Comparison of ENCODE assay signal across 25 cellular contexts in genomic region chr21:25490742-25491141, GRCh38.
DNase-seq lines count a peak whose midpoint lies in the region; ATAC-seq and TF ChIP-seq lines count a peak whose summit lies in the region.
"Had no signal": no experiment of that assay in that cellular context is flagged by ENCODE, and none has a peak within 500 bp of the region (broad histone marks: within the 10 kb centered on the region; RNA-seq: fewer than 3 reads in every experiment).

No MANE protein-coding gene starts in this region.

- H3K36me3 ChIP-seq in GM23248 (ENCODE audit: low read depth) (no peaks in the 10 kb centered on the region), Caco-2 (ENCODE audit: control insufficient read depth, insufficient read depth, low read length) (no peaks in the 10 kb centered on the region)
- H3K36me3 ChIP-seq: neural progenitor cell, right lobe of liver, tibial artery had no signal

- CTCF ChIA-PET in activated CD8-positive, alpha-beta memory T cell treated with anti-CD3 and anti-CD28 coated beads, Interleukin-2, amount 10 ng/mL, durations not matched to agents 7 days and 5 days (lab: Charles Lee) = interaction anchor here (0.6 to 1.6 kb wide), 5 partner anchors 15 to 505 kb away, joined by 3 to 5 read pairs (median 3); no protein-coding TSS in a partner anchor
- CTCF ChIA-PET in activated CD4-positive, alpha-beta memory T cell treated with anti-CD3 and anti-CD28 coated beads, Interleukin-2, amount 10 ng/mL, durations not matched to agents 7 days and 5 days (lab: Charles Lee) = interaction anchor here (1.3 kb wide), 1 partner anchor 20 kb away, joined by 3 read pairs; no protein-coding TSS in a partner anchor
- CTCF ChIA-PET in Caco-2 (lab: Charles Lee) = no interaction called here

- TF ChIP-seq CTCF in Caco-2 (IDR thresholded peaks at IDR 0.05; ENCODE audit: insufficient read depth in 1 of 2, low read depth in 1 of 2, low read length in 1 of 2, severe bottlenecking in 1 of 2, unreplicated experiment in 1 of 2) = no peak
- no peak for TF ChIP-seq CTCF in lower leg skin (IDR thresholded peaks at IDR 0.05)

- no peaks in the 10 kb centered on the region for H3K79me2 ChIP-seq in GM23248 (ENCODE audit: insufficient read depth)
- H3K79me2 ChIP-seq: parathyroid adenoma had no signal

- peak; percentile 53 for ATAC-seq in activated CD8-positive, alpha-beta memory T cell treated with anti-CD3 and anti-CD28 coated beads, Interleukin-2, amount 10 ng/mL, durations not matched to agents 7 days and 5 days
- no peak for ATAC-seq in HG03095 (IDR thresholded peaks at IDR 0.05; ENCODE audit: unreplicated experiment)
- ATAC-seq: A549, left colon, right lobe of liver, SK-N-SH treated with all-trans-retinoic acid at 6 μM for 48 hours had no signal

- in situ Hi-C loops in GM23248 (cut with MboI) = no loop called here

- H3K9ac ChIP-seq in GM23248 = no peak overlapping the region
- H3K9ac ChIP-seq: neural progenitor cell, parathyroid adenoma had no signal

- no peak overlapping the region for H2AFZ ChIP-seq in GM23248
- H2AFZ ChIP-seq: neural progenitor cell, parathyroid adenoma had no signal

- no peaks in the 10 kb centered on the region for H4K20me1 ChIP-seq in GM23248 (ENCODE audit: insufficient read depth)

- peaks cover 18% of the 10 kb centered on the region for H3K36me3 Mint-ChIP-seq in activated CD8-positive, alpha-beta memory T cell treated with anti-CD3 and anti-CD28 coated beads, Interleukin-2, amount 10 ng/mL, durations not matched to agents 7 days and 5 days
- H3K36me3 Mint-ChIP-seq in activated CD4-positive, alpha-beta memory T cell treated with anti-CD3 and anti-CD28 coated beads, Interleukin-2, amount 10 ng/mL, durations not matched to agents 7 days and 5 days (ENCODE audit: low read depth) = peaks cover 3% of the 10 kb centered on the region
- no peaks in the 10 kb centered on the region for H3K36me3 Mint-ChIP-seq in Caco-2 (ENCODE audit: insufficient read depth, unreplicated experiment)
- H3K36me3 Mint-ChIP-seq: CD4-positive, alpha-beta memory T cell; memory B cell; neural progenitor cell had no signal

- DNase-seq in activated CD8-positive, alpha-beta memory T cell treated with anti-CD3 and anti-CD28 coated beads, Interleukin-2, amount 10 ng/mL, durations not matched to agents 7 days and 5 days = no peak
- DNase-seq in activated CD8-positive, alpha-beta memory T cell treated with anti-CD3 and anti-CD28 coated beads, Interleukin-2, amount 50 U/mL, for 48 hours = no peak
- DNase-seq in GM23248 (peak; percentile 5), renal cortical epithelial cell (ENCODE audit: low read depth) (peak; percentile 27), Caco-2 (no peak), lower leg skin (ENCODE audit: low spot score in 2 of 2) (no peak)
- DNase-seq in activated CD4-positive, alpha-beta memory T cell treated with anti-CD3 and anti-CD28 coated beads, Interleukin-2, amount 10 ng/mL, durations not matched to agents 7 days and 5 days = no peak
- DNase-seq: activated CD4-positive, alpha-beta T cell treated with anti-CD3 and anti-CD28 coated beads, Interleukin-2, amount 50 U/mL, for 4 hours; CD4-positive, alpha-beta memory T cell; cerebellar nuclear complex; GOT3; hippocampal formation; Kasumi-1; left colon; MV-4-11; NCI-H1436 treated with DMSO at 0.1 percent for 48 hours; right lobe of liver; tibial artery had no signal

- intact Hi-C loops in Caco-2 (cut with micrococcal nuclease; ENCODE audit: unreplicated experiment) (no loop called here), lower leg skin (cut with DNase I; ENCODE audit: low total_unique reads) (no loop called here)

- H3K4me3 Mint-ChIP-seq in activated CD8-positive, alpha-beta memory T cell treated with anti-CD3 and anti-CD28 coated beads, Interleukin-2, amount 10 ng/mL, durations not matched to agents 7 days and 5 days = peak overlapping the region; percentile 5
- H3K4me3 Mint-ChIP-seq in activated CD4-positive, alpha-beta memory T cell treated with anti-CD3 and anti-CD28 coated beads, Interleukin-2, amount 10 ng/mL, durations not matched to agents 7 days and 5 days = no peak overlapping the region
- no peak overlapping the region for H3K4me3 Mint-ChIP-seq in Caco-2 (ENCODE audit: unreplicated experiment)
- H3K4me3 Mint-ChIP-seq: CD4-positive, alpha-beta memory T cell; memory B cell; neural progenitor cell had no signal

- H3K27me3 Mint-ChIP-seq in activated CD8-positive, alpha-beta memory T cell treated with anti-CD3 and anti-CD28 coated beads, Interleukin-2, amount 10 ng/mL, durations not matched to agents 7 days and 5 days = no peaks in the 10 kb centered on the region
- H3K27me3 Mint-ChIP-seq in activated CD4-positive, alpha-beta memory T cell treated with anti-CD3 and anti-CD28 coated beads, Interleukin-2, amount 10 ng/mL, durations not matched to agents 7 days and 5 days = no peaks in the 10 kb centered on the region
- H3K27me3 Mint-ChIP-seq in Caco-2 (ENCODE audit: insufficient read depth, unreplicated experiment) = no peaks in the 10 kb centered on the region
- H3K27me3 Mint-ChIP-seq: CD4-positive, alpha-beta memory T cell; memory B cell had no signal

- H3K9me3 ChIP-seq in GM23248 (ENCODE audit: low read depth) (no peaks in the 10 kb centered on the region), Caco-2 (no peaks in the 10 kb centered on the region)
- H3K9me3 ChIP-seq: A549, right lobe of liver, tibial artery had no signal

- H3K4me1 ChIP-seq in GM23248 (ENCODE audit: insufficient read depth) (no peaks in the 10 kb centered on the region), Caco-2 (no peaks in the 10 kb centered on the region)
- H3K4me1 ChIP-seq: A549, neural progenitor cell, parathyroid adenoma, right lobe of liver, tibial artery had no signal

- POLR2A ChIA-PET in activated CD4-positive, alpha-beta memory T cell treated with anti-CD3 and anti-CD28 coated beads, Interleukin-2, amount 10 ng/mL, durations not matched to agents 7 days and 5 days (lab: Charles Lee) = interaction anchor here (1.1 kb wide), 1 partner anchor 72 kb away, joined by 4 read pairs; no protein-coding TSS in a partner anchor
- POLR2A ChIA-PET in Caco-2 (lab: Charles Lee) = no interaction called here

- TF ChIP-seq POLR2A in lower leg skin (IDR thresholded peaks at IDR 0.05) = no peak

- H3K4me2 ChIP-seq in GM23248 (ENCODE audit: unreplicated experiment) = no peak overlapping the region
- H3K4me2 ChIP-seq: A549, neural progenitor cell had no signal

- H3K4me1 Mint-ChIP-seq in activated CD8-positive, alpha-beta memory T cell treated with anti-CD3 and anti-CD28 coated beads, Interleukin-2, amount 10 ng/mL, durations not matched to agents 7 days and 5 days = peaks cover 56% of the 10 kb centered on the region
- peaks cover 48% of the 10 kb centered on the region for H3K4me1 Mint-ChIP-seq in activated CD4-positive, alpha-beta memory T cell treated with anti-CD3 and anti-CD28 coated beads, Interleukin-2, amount 10 ng/mL, durations not matched to agents 7 days and 5 days
- no peaks in the 10 kb centered on the region for H3K4me1 Mint-ChIP-seq in Caco-2 (ENCODE audit: low read depth, unreplicated experiment)
- H3K4me1 Mint-ChIP-seq: neural progenitor cell had no signal

- H3K27ac Mint-ChIP-seq in activated CD8-positive, alpha-beta memory T cell treated with anti-CD3 and anti-CD28 coated beads, Interleukin-2, amount 10 ng/mL, durations not matched to agents 7 days and 5 days = peak overlapping the region; percentile 59
- peak overlapping the region; percentile 33 for H3K27ac Mint-ChIP-seq in activated CD4-positive, alpha-beta memory T cell treated with anti-CD3 and anti-CD28 coated beads, Interleukin-2, amount 10 ng/mL, durations not matched to agents 7 days and 5 days
- H3K27ac Mint-ChIP-seq in Caco-2 (ENCODE audit: unreplicated experiment) = no peak overlapping the region
- H3K27ac Mint-ChIP-seq: CD4-positive, alpha-beta memory T cell; neural progenitor cell had no signal

- no peaks in the 10 kb centered on the region for H3K27me3 ChIP-seq in GM23248 (replicated peaks; ENCODE audit: insufficient read depth)
- no peaks in the 10 kb centered on the region for H3K27me3 ChIP-seq in Caco-2 (replicated peaks; ENCODE audit: control insufficient read depth, insufficient read depth, low read length)
- H3K27me3 ChIP-seq: neural progenitor cell, right lobe of liver, tibial artery had no signal

- no TSS peak for BruUV-seq in Caco-2 (replicated peaks; lab: Mats Ljungman, UMichigan)

- no peaks in the 10 kb centered on the region for H3K9me2 ChIP-seq in GM23248 (ENCODE audit: insufficient read depth)

- no peaks in the 10 kb centered on the region for H3F3A ChIP-seq in GM23248 (ENCODE audit: insufficient read depth)

- H3K4me3 ChIP-seq in GM23248 (no peak overlapping the region), Caco-2 (ENCODE audit: low read depth, low read length) (no peak overlapping the region), lower leg skin (ENCODE audit: low read depth, poor library complexity, severe bottlenecking) (no peak overlapping the region)
- H3K4me3 ChIP-seq: A549, neural progenitor cell, right lobe of liver, tibial artery had no signal

- H3K27ac ChIP-seq in GM23248 = no peak overlapping the region
- H3K27ac ChIP-seq: A549, HL-60, neural progenitor cell, parathyroid adenoma, right lobe of liver, tibial artery had no signal

- H3K9me3 Mint-ChIP-seq in activated CD8-positive, alpha-beta memory T cell treated with anti-CD3 and anti-CD28 coated beads, Interleukin-2, amount 10 ng/mL, durations not matched to agents 7 days and 5 days (ENCODE audit: low read depth) = peaks cover 4% of the 10 kb centered on the region
- H3K9me3 Mint-ChIP-seq in activated CD4-positive, alpha-beta memory T cell treated with anti-CD3 and anti-CD28 coated beads, Interleukin-2, amount 10 ng/mL, durations not matched to agents 7 days and 5 days = no peaks in the 10 kb centered on the region
- no peaks in the 10 kb centered on the region for H3K9me3 Mint-ChIP-seq in Caco-2 (ENCODE audit: unreplicated experiment)
- H3K9me3 Mint-ChIP-seq: memory B cell, neural progenitor cell had no signal

Comparison
In these comparisons a context has a peak if more than half of its experiments do, and no peak if none do; other contexts are left out.
1. DNase-seq: peak in GM23248 (single experiment) and renal cortical epithelial cell (single experiment); none in activated CD8-positive, alpha-beta memory T cell treated with anti-CD3 and anti-CD28 coated beads, Interleukin-2, amount 10 ng/mL, durations not matched to agents 7 days and 5 days (single experiment), activated CD8-positive, alpha-beta memory T cell treated with anti-CD3 and anti-CD28 coated beads, Interleukin-2, amount 50 U/mL, for 48 hours (single experiment), activated CD4-positive, alpha-beta memory T cell treated with anti-CD3 and anti-CD28 coated beads, Interleukin-2, amount 10 ng/mL, durations not matched to agents 7 days and 5 days (single experiment), Caco-2 (0 of 2) and lower leg skin (0 of 2).